ENCODE assay signal across 23 cellular contexts in genomic region chr11:115158053-115158452, GRCh38.
DNase-seq lines count a peak whose midpoint lies in the region; ATAC-seq, FAIRE-seq and TF ChIP-seq lines count a peak whose summit lies in the region.
"Had no signal": no experiment of that assay in that cellular context is flagged by ENCODE, and none has a peak within 500 bp of the region (broad histone marks: within the 10 kb centered on the region; RNA-seq: fewer than 3 reads in every experiment).

No MANE protein-coding gene starts in this region.

- H2AFZ ChIP-seq in SK-N-SH (ENCODE audit: low read depth), result no peak overlapping the region
- no peak overlapping the region for H2AFZ ChIP-seq in K562 (ENCODE audit: low read depth, low read length)
- H2AFZ ChIP-seq in neuronal stem cell (ENCODE audit: low read length), result no peak overlapping the region

- H3K4me2 ChIP-seq in SK-N-SH (no peak overlapping the region), K562 (ENCODE audit: insufficient read depth, low read length) (no peak overlapping the region), neuronal stem cell (ENCODE audit: insufficient read depth, low read length, poor library complexity, severe bottlenecking) (no peak overlapping the region)
- H3K4me2 ChIP-seq: A549 had no signal

- POLR2A ChIA-PET in SK-N-SH (lab: Yijun Ruan, JAX) (no interaction called here), K562 (lab: Yijun Ruan, JAX) (no interaction called here)

- H3K9me2 ChIP-seq in SK-N-SH, result no peaks in the 10 kb centered on the region

- DNase-seq in SK-N-SH (peak; percentile 30), K562 (ENCODE audit: extremely low read depth in 1 of 4, low spot score in 3 of 4) (no peak), kidney (peak; percentile 41), neuronal stem cell (ENCODE audit: low spot score) (no peak), HTR-8/SVneo (ENCODE audit: insufficient read length, low spot score) (no peak), lower lobe of right lung (no peak)
- DNase-seq: AML-193; Calu3; CD4-positive, alpha-beta T cell; CD8-positive, alpha-beta T cell; DMS79 treated with DMSO at 0.1 percent for 48 hours; GF-D8 had no signal

- H3K9ac ChIP-seq in SK-N-SH, result no peak overlapping the region
- no peak overlapping the region; a peak in 1 of 4 replicates for H3K9ac ChIP-seq in K562 (ENCODE audit: insufficient read depth in 1 of 2, low read depth in 2 of 2, low read length in 2 of 2)
- no peak overlapping the region for H3K9ac ChIP-seq in kidney (ENCODE audit: low read length in 2 of 2)
- H3K9ac ChIP-seq in neuronal stem cell (ENCODE audit: low read depth, low read length, poor library complexity), result no peak overlapping the region
- H3K9ac ChIP-seq: BLaER1 treated with 17β-estradiol and CSF1 and Interleukin-3, amounts not matched to agents 10 nM and 100 nM had no signal

- no peaks in the 10 kb centered on the region for H3K9me3 ChIP-seq in SK-N-SH
- no peaks in the 10 kb centered on the region for H3K9me3 ChIP-seq in K562 (replicated peaks; ENCODE audit: control insufficient read depth, insufficient read depth, low read depth, low read length)
- H3K9me3 ChIP-seq in kidney (ENCODE audit: control insufficient read depth in 1 of 2, low read length in 2 of 2), result peaks cover 0 to 2% of the 10 kb centered on the region in 2 donors
- no peaks in the 10 kb centered on the region for H3K9me3 ChIP-seq in neuronal stem cell (replicated peaks in 1 of 2; ENCODE audit: control insufficient read depth in 2 of 2, insufficient read depth in 1 of 2, low read depth in 1 of 2, low read length in 2 of 2)
- no peaks in the 10 kb centered on the region for H3K9me3 ChIP-seq in lower lobe of right lung
- H3K9me3 ChIP-seq: A549 had no signal

- TF ChIP-seq RAD21 in SK-N-SH (IDR thresholded peaks at IDR 0.05; ENCODE audit: low read length) (no peak), K562 (CRISPR knock-in tag; conservative IDR thresholded peaks at IDR 0.05 in 1 of 2, IDR thresholded peaks at IDR 0.05 in 1 of 2) (no peak)

- WGBS in SK-N-SH (ENCODE audit: low lambda C conversion rate), result 71% methylated on average over 6 of the region's 6 CpGs
- 0% methylated on average over 5 of the region's 6 CpGs for WGBS in K562 (ENCODE audit: insufficient coverage, low coverage, missing lambda C conversion rate)
- no CpG with 5 or more reads among the region's 6 CpGs for WGBS in neuronal stem cell (ENCODE audit: extremely low coverage in 2 of 2, insufficient read length in 2 of 2, insufficient replicate concordance in 1 of 2), 2 donors

- H3F3A ChIP-seq in SK-N-SH (replicated peaks; ENCODE audit: insufficient read depth), result no peaks in the 10 kb centered on the region

- no peak for FAIRE-seq in K562 (lab: Jason Lieb, UNC)
- no peak for FAIRE-seq in kidney (lab: Jason Lieb, UNC)
- no peak for FAIRE-seq in HTR-8/SVneo (lab: Jason Lieb, UNC)
- FAIRE-seq: A549, D721Med, G401.6, GM12891, GM19239 had no signal

- H2BK12ac ChIP-seq in neuronal stem cell (ENCODE audit: low read length), result no peak overlapping the region

- no TSS peak for BruUV-seq in K562 (replicated peaks; lab: Mats Ljungman, UMichigan)

- CTCF ChIA-PET in SK-N-SH (lab: Yijun Ruan, JAX), result interaction anchor here (0.6 to 2.4 kb wide), 2 partner anchors 11 to 12 kb away, joined by 3 to 7 read pairs; no protein-coding TSS in a partner anchor
- CTCF ChIA-PET in K562 (lab: Yijun Ruan, JAX; ENCODE audit: low intra/inter-chr PET ratio), result interaction anchor here (0.7 kb wide), 1 partner anchor 33 kb away, joined by 3 read pairs; no protein-coding TSS in a partner anchor

- no peak for TF ChIP-seq EP300 in SK-N-SH (IDR thresholded peaks at IDR 0.05; ENCODE audit: borderline replicate concordance in 1 of 2, low read depth in 1 of 2, low read length in 1 of 2)
- TF ChIP-seq EP300 in K562 (IDR thresholded peaks at IDR 0.05; ENCODE audit: low read length), result no peak

- no peak overlapping the region for H3K23ac ChIP-seq in neuronal stem cell (ENCODE audit: low read depth, low read length, poor library complexity)

- H3K27me3 ChIP-seq in SK-N-SH (ENCODE audit: insufficient read depth) (no peaks in the 10 kb centered on the region; the same call in 1 of the 2 replicates), K562 (ENCODE audit: control insufficient read depth in 2 of 2, insufficient read depth in 2 of 2, low read length in 2 of 2) (peaks cover 0 to 3% of the 10 kb centered on the region in 2 experiments; a peak in 1 of 5 replicates), neuronal stem cell (ENCODE audit: control insufficient read depth in 3 of 3, insufficient read depth in 3 of 3, low read depth in 1 of 3, low read length in 3 of 3) (peaks cover 0 to 67% (median 0%) of the 10 kb centered on the region in 3 experiments), lower lobe of right lung (ENCODE audit: low read depth) (peaks cover 4% of the 10 kb centered on the region)
- H3K27me3 ChIP-seq: BLaER1 treated with 17β-estradiol and CSF1 and Interleukin-3, amounts not matched to agents 10 nM and 100 nM had no signal

- no peaks in the 10 kb centered on the region for H3K9me1 ChIP-seq in K562 (ENCODE audit: control insufficient read depth, insufficient read depth, low read length)

- H2BK15ac ChIP-seq in neuronal stem cell (ENCODE audit: low read length), result no peak overlapping the region

- no peak overlapping the region for H3K4ac ChIP-seq in neuronal stem cell (ENCODE audit: low read length)

- no peak overlapping the region for H4K8ac ChIP-seq in neuronal stem cell (ENCODE audit: low read depth, low read length)

- no peak overlapping the region for H2BK120ac ChIP-seq in neuronal stem cell (ENCODE audit: low read depth, low read length)

- H2AK5ac ChIP-seq in neuronal stem cell (ENCODE audit: low read depth, low read length), result no peak overlapping the region

- H3K4me3 ChIP-seq in SK-N-SH (ENCODE audit: low read depth in 2 of 2, low read length in 1 of 2) (no peak overlapping the region), K562 (no peak overlapping the region), kidney (ENCODE audit: low read length in 2 of 2) (no peak overlapping the region), neuronal stem cell (ENCODE audit: low read length in 2 of 2) (no peak overlapping the region), lower lobe of right lung (no peak overlapping the region)
- H3K4me3 ChIP-seq: A549; BLaER1 treated with 17β-estradiol and CSF1 and Interleukin-3, amounts not matched to agents 10 nM and 100 nM had no signal

- H3K79me1 ChIP-seq in neuronal stem cell (ENCODE audit: low read depth, low read length), result no peaks in the 10 kb centered on the region

- H3K79me2 ChIP-seq in SK-N-SH (ENCODE audit: insufficient read depth) (no peaks in the 10 kb centered on the region), K562 (ENCODE audit: control insufficient read depth, insufficient read depth, low read length) (no peaks in the 10 kb centered on the region)

- no peak for TF ChIP-seq POLR2A in K562 (conservative IDR thresholded peaks at IDR 0.05)

- ATAC-seq in SK-N-SH treated with all-trans-retinoic acid at 6 μM for 48 hours (no peak), K562 (0 out of 3 replicates have a peak, but pooled peaks have one; percentile 31), HG02885 (IDR thresholded peaks at IDR 0.05; ENCODE audit: poor library complexity, unreplicated experiment) (no peak), lower lobe of right lung (no peak)
- ATAC-seq: A549; CD8-positive, alpha-beta T cell had no signal

- in situ Hi-C loops in K562 (cut with MboI), result no loop called here

- H3K36me3 ChIP-seq in SK-N-SH (replicated peaks in 1 of 2; ENCODE audit: control insufficient read depth in 1 of 2, insufficient read depth in 2 of 2, low read length in 1 of 2) (no peaks in the 10 kb centered on the region), K562 (ENCODE audit: control insufficient read depth, insufficient read depth, low read length) (no peaks in the 10 kb centered on the region), kidney (ENCODE audit: control insufficient read depth in 1 of 2, insufficient read depth in 2 of 2, low read length in 2 of 2) (no peaks in the 10 kb centered on the region), neuronal stem cell (replicated peaks in 1 of 2; ENCODE audit: control insufficient read depth in 2 of 2, insufficient read depth in 2 of 2, low read length in 2 of 2) (no peaks in the 10 kb centered on the region), lower lobe of right lung (no peaks in the 10 kb centered on the region)
- H3K36me3 ChIP-seq: BLaER1 treated with 17β-estradiol and CSF1 and Interleukin-3, amounts not matched to agents 10 nM and 100 nM had no signal

- intact Hi-C loops in K562 (cut with micrococcal nuclease), result no loop called here
- intact Hi-C loops in kidney (cut with DNase I), result no loop called here
- intact Hi-C loops in lower lobe of right lung (cut with DNase I), result no loop called here

- no peaks in the 10 kb centered on the region for H4K20me1 ChIP-seq in SK-N-SH (ENCODE audit: insufficient read depth)
- H4K20me1 ChIP-seq in K562 (replicated peaks; ENCODE audit: control insufficient read depth, insufficient read depth, low read length), result no peaks in the 10 kb centered on the region
- H4K20me1 ChIP-seq: BLaER1 treated with 17β-estradiol and CSF1 and Interleukin-3, amounts not matched to agents 10 nM and 100 nM had no signal

- peak overlapping the region; percentile 47 for H3K14ac ChIP-seq in neuronal stem cell (ENCODE audit: low read length)

- H3K27ac ChIP-seq in SK-N-SH (ENCODE audit: low read depth in 2 of 2, low read length in 1 of 2) (no peak overlapping the region), K562 (ENCODE audit: extremely low read depth, low read depth, low read length) (no peak overlapping the region), kidney (ENCODE audit: low read depth in 2 of 2, low read length in 2 of 2) (no peak overlapping the region), neuronal stem cell (replicated peaks; ENCODE audit: low read length) (no peak overlapping the region), lower lobe of right lung (no peak overlapping the region)
- H3K27ac ChIP-seq: 22Rv1; A549; BLaER1 treated with 17β-estradiol and CSF1 and Interleukin-3, amounts not matched to agents 10 nM and 100 nM; C4-2B had no signal

- H3K4me1 ChIP-seq in SK-N-SH (ENCODE audit: control insufficient read depth in 1 of 2, insufficient read depth in 2 of 2, low read depth in 1 of 2, low read length in 1 of 2) (peaks cover 0 to 30% of the 10 kb centered on the region in 2 experiments; a peak in 1 of 4 replicates), K562 (replicated peaks in 1 of 2; ENCODE audit: control insufficient read depth in 2 of 2, insufficient read depth in 2 of 2, low read length in 2 of 2) (no peaks in the 10 kb centered on the region), kidney (ENCODE audit: control insufficient read depth in 1 of 2, insufficient read depth in 1 of 2, low read depth in 1 of 2, low read length in 2 of 2) (no peaks in the 10 kb centered on the region), neuronal stem cell (ENCODE audit: control insufficient read depth in 2 of 2, insufficient read depth in 1 of 2, low read depth in 1 of 2, low read length in 2 of 2) (peaks cover 0 to 4% of the 10 kb centered on the region in 2 donors), lower lobe of right lung (no peaks in the 10 kb centered on the region)
- H3K4me1 ChIP-seq: Caco-2 had no signal

- peak overlapping the region; percentile 42 for H3K18ac ChIP-seq in neuronal stem cell (ENCODE audit: low read length)

- TF ChIP-seq CTCF in SK-N-SH (IDR thresholded peaks at IDR 0.05) (no peak), K562 (IDR thresholded peaks at IDR 0.05 in 2 of 3, conservative IDR thresholded peaks at IDR 0.05 in 1 of 3; ENCODE audit: insufficient read depth in 2 of 3, low read depth in 1 of 3, low read length in 3 of 3) (no peak), kidney (IDR thresholded peaks at IDR 0.05; ENCODE audit: borderline replicate concordance, extremely low read depth, insufficient read depth) (no peak), lower lobe of right lung (IDR thresholded peaks at IDR 0.05) (no peak)

- H4K91ac ChIP-seq in neuronal stem cell (ENCODE audit: low read depth, low read length, poor library complexity), result no peak overlapping the region

- no peak overlapping the region for H2BK5ac ChIP-seq in neuronal stem cell (ENCODE audit: low read length)

Comparison
In these comparisons a context has a peak if more than half of its experiments do, and no peak if none do; other contexts are left out.
1. DNase-seq: peak in SK-N-SH (single experiment) and kidney (single experiment); none in K562 (0 of 4), neuronal stem cell (single experiment), HTR-8/SVneo (single experiment) and lower lobe of right lung (single experiment).